Comparison of ENCODE assay signal across 8 cellular contexts in the genomic region with DNA sequence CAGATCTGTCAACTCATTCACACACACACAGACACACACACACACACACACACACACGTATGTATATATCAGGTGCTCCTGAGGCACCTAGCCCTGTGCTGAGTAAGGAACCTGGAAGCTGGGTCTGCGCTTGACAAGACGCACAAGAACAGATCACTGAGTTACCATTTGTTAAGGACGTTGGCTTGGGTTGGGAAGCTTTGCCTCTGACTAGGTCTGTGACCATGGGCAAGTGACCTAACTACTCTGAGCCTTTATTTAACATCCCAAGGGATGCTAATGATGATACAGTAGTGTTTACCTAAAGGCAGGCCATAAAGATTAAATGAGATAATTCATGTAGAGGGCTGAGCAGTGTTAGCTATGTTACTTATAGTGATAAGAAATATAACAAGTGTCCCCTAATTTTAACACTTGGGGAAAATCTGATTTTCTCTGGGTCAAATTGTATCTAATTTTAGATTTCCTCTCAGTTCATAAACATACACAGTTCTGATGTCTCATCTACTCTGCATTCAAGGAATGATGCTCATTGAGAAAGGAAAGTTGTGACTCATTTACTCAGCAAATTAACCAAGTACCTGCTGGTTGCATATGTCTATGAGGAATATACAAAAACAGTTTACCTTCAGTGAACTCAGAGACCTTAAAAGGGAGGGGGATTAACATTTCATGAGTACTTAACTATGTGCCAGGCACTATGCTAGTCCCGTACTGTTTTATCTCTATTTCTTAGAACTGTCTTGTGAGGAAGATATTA. TPM values are rescaled to one million over a fixed set of nuclear protein-coding genes. Genes with fewer than 3 reads are reported as not detected.
DNase-seq lines count a peak whose midpoint lies in the region; ATAC-seq and TF ChIP-seq lines count a peak whose summit lies in the region.
"Had no signal": no experiment of that assay in that cellular context is flagged by ENCODE, and none has a peak within 500 bp of the region (broad histone marks: within the 10 kb centered on the region; RNA-seq: fewer than 3 reads in every experiment).

No MANE protein-coding gene starts in this region.

- H3K4me3 ChIP-seq in esophagus squamous epithelium: no peak overlapping the region
- peak overlapping the region; percentile 37 for H3K4me3 ChIP-seq in skeletal muscle satellite cell (ENCODE audit: low read length)
- H3K4me3 ChIP-seq: heart left ventricle had no signal

- no peak overlapping the region for H3K27ac Mint-ChIP-seq in T-cell
- H3K27ac Mint-ChIP-seq in endothelial cell (ENCODE audit: unreplicated experiment): no peak overlapping the region

- H3K4me1 Mint-ChIP-seq in T-cell (peaks cover 32 to 43% (median 38%) of the 10 kb centered on the region in 3 donors), endothelial cell (ENCODE audit: unreplicated experiment) (peaks cover 3% of the 10 kb centered on the region)

- peak overlapping the region; percentile 70 for H3K4me2 ChIP-seq in skeletal muscle satellite cell (ENCODE audit: low read length)

- H3K36me3 Mint-ChIP-seq in T-cell: peaks cover 25% of the 10 kb centered on the region
- peaks cover 4% of the 10 kb centered on the region for H3K36me3 Mint-ChIP-seq in endothelial cell (ENCODE audit: low read depth, unreplicated experiment)

- in situ Hi-C loops in GM13977 (cut with MboI; ENCODE audit: low pct_unique_long_range_greater_than_20kb, low sequenced_read_pairs, unreplicated experiment): no loop called here

- no peaks in the 10 kb centered on the region for H3K27me3 ChIP-seq in esophagus squamous epithelium
- H3K27me3 ChIP-seq in skeletal muscle satellite cell (ENCODE audit: control insufficient read depth, insufficient read depth, low read length): no peaks in the 10 kb centered on the region
- H3K27me3 ChIP-seq: heart left ventricle had no signal

- H3K9me3 Mint-ChIP-seq in T-cell (no peaks in the 10 kb centered on the region), endothelial cell (ENCODE audit: unreplicated experiment) (no peaks in the 10 kb centered on the region)

- H3K27ac ChIP-seq in esophagus squamous epithelium: peak overlapping the region in 3 of 4 donors; percentile 58 to 83 (median 64)

- no peak for TF ChIP-seq POLR2A in esophagus squamous epithelium (IDR thresholded peaks at IDR 0.05)

- POLR2A ChIA-PET in T-cell (lab: Charles Lee): interaction anchor here (0.6 to 0.7 kb wide), 3 partner anchors 60 to 1703 kb away, joined by 3 to 10 read pairs (median 4); no protein-coding TSS in a partner anchor

- H3K9ac ChIP-seq in skeletal muscle satellite cell (ENCODE audit: low read depth, low read length): peak overlapping the region; percentile 69

- intact Hi-C loops in esophagus squamous epithelium (cut with DNase I): no loop called here

- ATAC-seq in SK-N-SH treated with all-trans-retinoic acid at 6 μM for 48 hours (peak; percentile 75), T-cell (replicated peaks in 1 of 4) (no peak)

- 60 to 64% methylated on average over 5 of the region's 5 CpGs for WGBS in esophagus squamous epithelium, 2 donors

- H3K9me3 ChIP-seq in esophagus squamous epithelium: no peaks in the 10 kb centered on the region
- H3K9me3 ChIP-seq in skeletal muscle satellite cell (replicated peaks; ENCODE audit: low read length): no peaks in the 10 kb centered on the region
- H3K9me3 ChIP-seq: heart left ventricle had no signal

- H3K36me3 ChIP-seq in esophagus squamous epithelium (peaks cover 0 to 21% (median 0%) of the 10 kb centered on the region in 3 donors), skeletal muscle satellite cell (ENCODE audit: insufficient read depth, low read length) (peaks cover 8% of the 10 kb centered on the region)

- H3K4me3 Mint-ChIP-seq in T-cell: no peak overlapping the region
- no peak overlapping the region for H3K4me3 Mint-ChIP-seq in endothelial cell (ENCODE audit: unreplicated experiment)

- peaks cover 14 to 80% (median 42%) of the 10 kb centered on the region in 3 donors for H3K4me1 ChIP-seq in esophagus squamous epithelium
- H3K4me1 ChIP-seq in skeletal muscle satellite cell (ENCODE audit: control insufficient read depth, insufficient read depth, low read length): peaks cover 47% of the 10 kb centered on the region

- no peaks in the 10 kb centered on the region for H3K27me3 Mint-ChIP-seq in T-cell
- H3K27me3 Mint-ChIP-seq in endothelial cell (ENCODE audit: unreplicated experiment): no peaks in the 10 kb centered on the region

- no peak for TF ChIP-seq CTCF in esophagus squamous epithelium (IDR thresholded peaks at IDR 0.05)
- TF ChIP-seq CTCF in GM13977 (IDR thresholded peaks at IDR 0.05; ENCODE audit: extremely low read depth, insufficient read depth, missing control alignments): no peak
- TF ChIP-seq CTCF in endothelial cell (IDR thresholded peaks at IDR 0.05; ENCODE audit: unreplicated experiment): no peak

- DNase-seq in H4 (ENCODE audit: low spot score): peak; percentile 23
- no peak for DNase-seq in esophagus squamous epithelium (lab: John Stamatoyannopoulos, UW)
- no peak for DNase-seq in T-cell
- no peak for DNase-seq in GM13977 (ENCODE audit: low spot score)
- no peak for DNase-seq in endothelial cell (ENCODE audit: low spot score)
- DNase-seq: heart left ventricle had no signal

- CTCF ChIA-PET in T-cell (lab: Charles Lee): interaction anchor here in 1 of 2 donors (0.6 kb wide), 1 partner anchor 1236 kb away, joined by 4 read pairs; no protein-coding TSS in a partner anchor

TF ChIP-seq in SK-N-SH treated with all-trans-retinoic acid at 6 μM for 48 hours, 23 proteins besides CTCF, POLR2A, EP300 and RAD21 (continues in another document):
- TF ChIP-seq ZFP30 (CRISPR knock-in tag; IDR thresholded peaks at IDR 0.05) (no peak), ISL1 (CRISPR knock-in tag; IDR thresholded peaks at IDR 0.05) (no peak), CSDC2 (CRISPR knock-in tag; IDR thresholded peaks at IDR 0.05) (no peak), ZC3H10 (CRISPR knock-in tag; IDR thresholded peaks at IDR 0.05) (no peak), PPARA (CRISPR knock-in tag; IDR thresholded peaks at IDR 0.05; ENCODE audit: borderline replicate concordance) (no peak), ZNF70 (CRISPR knock-in tag; IDR thresholded peaks at IDR 0.05) (no peak), GLIS3 (CRISPR knock-in tag; IDR thresholded peaks at IDR 0.05) (no peak), ZFP3 (CRISPR knock-in tag; IDR thresholded peaks at IDR 0.05) (no peak)
- TF ChIP-seq, protein P1, sequence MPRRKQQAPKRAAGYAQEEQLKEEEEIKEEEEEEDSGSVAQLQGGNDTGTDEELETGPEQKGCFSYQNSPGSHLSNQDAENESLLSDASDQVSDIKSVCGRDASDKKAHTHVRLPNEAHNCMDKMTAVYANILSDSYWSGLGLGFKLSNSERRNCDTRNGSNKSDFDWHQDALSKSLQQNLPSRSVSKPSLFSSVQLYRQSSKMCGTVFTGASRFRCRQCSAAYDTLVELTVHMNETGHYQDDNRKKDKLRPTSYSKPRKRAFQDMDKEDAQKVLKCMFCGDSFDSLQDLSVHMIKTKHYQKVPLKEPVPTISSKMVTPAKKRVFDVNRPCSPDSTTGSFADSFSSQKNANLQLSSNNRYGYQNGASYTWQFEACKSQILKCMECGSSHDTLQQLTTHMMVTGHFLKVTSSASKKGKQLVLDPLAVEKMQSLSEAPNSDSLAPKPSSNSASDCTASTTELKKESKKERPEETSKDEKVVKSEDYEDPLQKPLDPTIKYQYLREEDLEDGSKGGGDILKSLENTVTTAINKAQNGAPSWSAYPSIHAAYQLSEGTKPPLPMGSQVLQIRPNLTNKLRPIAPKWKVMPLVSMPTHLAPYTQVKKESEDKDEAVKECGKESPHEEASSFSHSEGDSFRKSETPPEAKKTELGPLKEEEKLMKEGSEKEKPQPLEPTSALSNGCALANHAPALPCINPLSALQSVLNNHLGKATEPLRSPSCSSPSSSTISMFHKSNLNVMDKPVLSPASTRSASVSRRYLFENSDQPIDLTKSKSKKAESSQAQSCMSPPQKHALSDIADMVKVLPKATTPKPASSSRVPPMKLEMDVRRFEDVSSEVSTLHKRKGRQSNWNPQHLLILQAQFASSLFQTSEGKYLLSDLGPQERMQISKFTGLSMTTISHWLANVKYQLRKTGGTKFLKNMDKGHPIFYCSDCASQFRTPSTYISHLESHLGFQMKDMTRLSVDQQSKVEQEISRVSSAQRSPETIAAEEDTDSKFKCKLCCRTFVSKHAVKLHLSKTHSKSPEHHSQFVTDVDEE (CRISPR knock-in tag; IDR thresholded peaks at IDR 0.05): no peak
- TF ChIP-seq, protein P2, sequence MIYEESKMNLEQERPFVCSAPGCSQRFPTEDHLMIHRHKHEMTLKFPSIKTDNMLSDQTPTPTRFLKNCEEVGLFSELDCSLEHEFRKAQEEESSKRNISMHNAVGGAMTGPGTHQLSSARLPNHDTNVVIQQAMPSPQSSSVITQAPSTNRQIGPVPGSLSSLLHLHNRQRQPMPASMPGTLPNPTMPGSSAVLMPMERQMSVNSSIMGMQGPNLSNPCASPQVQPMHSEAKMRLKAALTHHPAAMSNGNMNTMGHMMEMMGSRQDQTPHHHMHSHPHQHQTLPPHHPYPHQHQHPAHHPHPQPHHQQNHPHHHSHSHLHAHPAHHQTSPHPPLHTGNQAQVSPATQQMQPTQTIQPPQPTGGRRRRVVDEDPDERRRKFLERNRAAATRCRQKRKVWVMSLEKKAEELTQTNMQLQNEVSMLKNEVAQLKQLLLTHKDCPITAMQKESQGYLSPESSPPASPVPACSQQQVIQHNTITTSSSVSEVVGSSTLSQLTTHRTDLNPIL (CRISPR knock-in tag; IDR thresholded peaks at IDR 0.05; ENCODE audit: low read depth): no peak

RNA-seq across cellular contexts. Expression of gene RNF185, which starts 13.6 kb away (rescaled TPM):
- 16.5 and 17.7 TPM in 2 replicates for total RNA-seq in H4 (2014; rRNA removed; shearing (Covaris generic))
- total RNA-seq in esophagus squamous epithelium: 10 to 100 TPM; 20.1 to 34.0 (median 27.5) TPM
- total RNA-seq in skeletal muscle satellite cell (2012; rRNA removed): 23.6 and 28.0 TPM in 2 replicates
- 10 to 100 TPM; 12.2 to 29.8 (median 25.9) TPM for total RNA-seq in T-cell
- 30.9 TPM for total RNA-seq in endothelial cell (ENCODE audit: unreplicated experiment)

RNA-seq across cellular contexts. Expression of gene PLA2G3, which starts 33.3 kb away (rescaled TPM):
- total RNA-seq in H4 (2014; rRNA removed; shearing (Covaris generic)): not detected in 2 replicates
- total RNA-seq in esophagus squamous epithelium: 10 to 100 TPM in 1 of 4 donors, 1 to 10 TPM in 3; 5.0 to 27.0 (median 7.8) TPM
- 0.25 TPM in 1 of 2 replicates, not detected in the other for total RNA-seq in skeletal muscle satellite cell (2012; rRNA removed)
- not detected for total RNA-seq in T-cell
- 2.8 TPM for total RNA-seq in endothelial cell (ENCODE audit: unreplicated experiment)
- total RNA-seq: heart left ventricle had no signal

RNA-seq across cellular contexts. Expression of gene LIMK2, which starts 38.5 kb away (rescaled TPM):
- 3.8 and 4.9 TPM in 2 replicates for total RNA-seq in H4 (2014; rRNA removed; shearing (Covaris generic))
- 100 to 1,000 TPM in 2 of 4 donors, 10 to 100 TPM in 2; 61.8 to 134 (median 109) TPM for total RNA-seq in esophagus squamous epithelium
- 8.9 and 16.8 TPM in 2 replicates for total RNA-seq in skeletal muscle satellite cell (2012; rRNA removed)
- total RNA-seq in T-cell: 10 to 100 TPM; 21.5 to 31.5 (median 29.7) TPM
- 248 TPM for total RNA-seq in endothelial cell (ENCODE audit: unreplicated experiment)

RNA-seq across cellular contexts. Expression of gene INPP5J, which starts 50.8 kb away (rescaled TPM):
- 0.45 and 0.79 TPM in 2 replicates for total RNA-seq in H4 (2014; rRNA removed; shearing (Covaris generic))
- total RNA-seq in esophagus squamous epithelium (1 to 10 TPM in 2 of 4 donors, under 1 TPM in 2; 0.22 to 2.4 (median 0.84) TPM), T-cell (1 to 10 TPM in 1 of 5 donors, under 1 TPM in 4; 0.23 to 1.1 (median 0.35) TPM), endothelial cell (ENCODE audit: unreplicated experiment) (2.8 TPM)
- total RNA-seq in skeletal muscle satellite cell (2012; rRNA removed): 0.22 and 0.51 TPM in 2 replicates
